13 cellular contexts compared by ENCODE assay signal in the genomic region with DNA sequence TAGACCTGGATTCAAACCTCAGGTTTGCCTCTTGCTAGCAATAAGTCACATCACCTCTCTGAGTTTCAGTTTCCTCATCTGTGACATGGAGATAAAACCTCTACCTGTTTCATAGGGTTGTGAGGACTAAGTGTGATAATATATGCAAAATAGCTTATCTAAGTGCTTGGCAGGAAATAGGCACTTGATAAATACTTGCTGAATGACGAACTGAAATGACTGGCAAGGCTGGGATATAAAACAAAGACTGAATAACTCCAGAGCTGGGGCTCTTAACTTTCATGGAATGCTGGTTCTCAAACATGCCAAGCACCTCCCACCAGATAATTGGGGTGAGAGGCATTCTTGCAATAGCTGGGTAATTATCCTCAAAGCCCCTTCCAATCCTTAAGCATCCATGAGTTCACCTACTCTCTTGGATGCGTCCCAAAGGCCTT.
DNase-seq lines count a peak whose midpoint lies in the region.
"Had no signal": no experiment of that assay in that cellular context is flagged by ENCODE, and none has a peak within 500 bp of the region (broad histone marks: within the 10 kb centered on the region; RNA-seq: fewer than 3 reads in every experiment).

No MANE protein-coding gene starts in this region.

- H3K4me1 ChIP-seq in thymus (ENCODE audit: control insufficient read depth, insufficient read depth, low read length) = no peaks in the 10 kb centered on the region

- DNase-seq in NCI-H2196 (lab: John Stamatoyannopoulos, UW; ENCODE audit: unreplicated experiment) (peak; percentile 36), NCI-H2196 treated with DMSO at 0.1 percent for 48 hours (lab: John Stamatoyannopoulos, UW; ENCODE audit: unreplicated experiment) (no peak), SW480 (ENCODE audit: low spot score) (peak; percentile 78), glomerular visceral epithelial cell (ENCODE audit: extremely low spot score) (peak; percentile 87), activated gamma-delta T cell (lab: John Stamatoyannopoulos, UW) (no peak), ureter (ENCODE audit: low spot score) (no peak), NCI-H510A (lab: John Stamatoyannopoulos, UW) (no peak)
- DNase-seq: 8988T; anterior cingulate cortex; left cardiac atrium; NCI-H2029 treated with DMSO at 0.1 percent for 48 hours; stimulated activated CD4-positive, alpha-beta T cell treated with anti-CD3 and anti-CD28 coated beads, Interleukin-4, amount 100 ng/mL, for 24 hours had no signal

- no peaks in the 10 kb centered on the region for H3K27me3 ChIP-seq in thymus (ENCODE audit: control insufficient read depth, insufficient read depth)

- H3K27ac ChIP-seq in thymus (ENCODE audit: low read depth) = peak overlapping the region; percentile 31

- no peaks in the 10 kb centered on the region for H3K9me3 ChIP-seq in thymus (ENCODE audit: control insufficient read depth)

- no peaks in the 10 kb centered on the region for H3K36me3 ChIP-seq in thymus (ENCODE audit: control insufficient read depth, insufficient read depth)

- WGBS in thymus = 95% methylated on average over 2 of the region's 2 CpGs

- no peak overlapping the region for H3K4me3 ChIP-seq in thymus (ENCODE audit: low read length)

Comparison
In these comparisons a context has a peak if more than half of its experiments do, and no peak if none do; other contexts are left out.
1. DNase-seq: peak in NCI-H2196 (single experiment), SW480 (single experiment) and glomerular visceral epithelial cell (single experiment); none in NCI-H2196 treated with DMSO at 0.1 percent for 48 hours (single experiment), activated gamma-delta T cell (single experiment), ureter (single experiment) and NCI-H510A (single experiment).